27 cellular contexts compared by ENCODE assay signal in genomic region chr2:60597346-60597745, GRCh38. TPM values are rescaled to one million over a fixed set of nuclear protein-coding genes. Genes with fewer than 3 reads are reported as not detected.
"Had no signal": no experiment of that assay in that cellular context is flagged by ENCODE, and none has a peak within 500 bp of the region (broad histone marks: within the 10 kb centered on the region; RNA-seq: fewer than 3 reads in every experiment).

No MANE protein-coding gene starts in this region.

- H3K4me1 Mint-ChIP-seq: activated CD8-positive, alpha-beta memory T cell treated with anti-CD3 and anti-CD28 coated beads, Interleukin-2, amount 10 ng/mL, durations not matched to agents 7 days and 5 days; naive thymus-derived CD4-positive, alpha-beta T cell; stimulated activated effector memory CD8-positive, alpha-beta T cell treated with anti-CD3 and anti-CD28 coated beads, Interleukin-12 subunit alpha, Interleukin-12 subunit beta, amount 100 ng/mL, for 72 hours had no signal

- H3K27ac Mint-ChIP-seq: activated B cell treated with CpG ODN at 0.5 μM for 24 hours; activated CD8-positive, alpha-beta memory T cell treated with anti-CD3 and anti-CD28 coated beads, Interleukin-2, amount 10 ng/mL, durations not matched to agents 7 days and 5 days; activated CD8-positive, alpha-beta T cell treated with anti-CD3 and anti-CD28 coated beads for 36 hours; activated naive CD4-positive, alpha-beta T cell treated with anti-CD3 and anti-CD28 coated beads, Interleukin-2, amount 50 U/mL, for 72 hours; naive thymus-derived CD4-positive, alpha-beta T cell; stimulated activated effector memory CD8-positive, alpha-beta T cell treated with anti-CD3 and anti-CD28 coated beads, Interleukin-12 subunit alpha, Interleukin-12 subunit beta, amount 100 ng/mL, for 72 hours; stimulated activated naive CD8-positive, alpha-beta T cell treated with anti-CD3 and anti-CD28 coated beads, Interleukin-15, Interleukin-2, amounts not matched to agents 100 ng/mL and 50 ng/mL, for 24 hours; T-helper 2 cell treated with Interferon-gamma antibody and Interleukin-4, amounts not matched to agents 5 μg/mL and 100 μg/mL, for 36 hours had no signal

- H3K4me3 ChIP-seq: cardiac muscle cell, colonic mucosa, pancreas, prostate gland, sigmoid colon, upper lobe of left lung had no signal

- H3K9me3 Mint-ChIP-seq: stimulated activated effector memory CD8-positive, alpha-beta T cell treated with anti-CD3 and anti-CD28 coated beads, Interleukin-12 subunit alpha, Interleukin-12 subunit beta, amount 100 ng/mL, for 72 hours had no signal

- H3K27me3 ChIP-seq: cardiac muscle cell, colonic mucosa, pancreas, sigmoid colon, upper lobe of left lung had no signal

- H3K36me3 Mint-ChIP-seq: activated CD8-positive, alpha-beta memory T cell treated with anti-CD3 and anti-CD28 coated beads, Interleukin-2, amount 10 ng/mL, durations not matched to agents 7 days and 5 days; activated naive CD4-positive, alpha-beta T cell treated with anti-CD3 and anti-CD28 coated beads, Interleukin-2, amount 50 U/mL, for 72 hours; stimulated activated effector memory CD8-positive, alpha-beta T cell treated with anti-CD3 and anti-CD28 coated beads, Interleukin-12 subunit alpha, Interleukin-12 subunit beta, amount 100 ng/mL, for 72 hours had no signal

- ATAC-seq: activated CD8-positive, alpha-beta memory T cell treated with anti-CD3 and anti-CD28 coated beads, Interleukin-2, amount 10 ng/mL, durations not matched to agents 7 days and 5 days; activated CD8-positive, alpha-beta T cell treated with anti-CD3 and anti-CD28 coated beads for 36 hours; activated naive CD4-positive, alpha-beta T cell treated with anti-CD3 and anti-CD28 coated beads, Interleukin-2, amount 50 U/mL, for 72 hours; left cardiac atrium; left ventricle myocardium superior; naive thymus-derived CD4-positive, alpha-beta T cell; pancreas; stimulated activated effector memory CD8-positive, alpha-beta T cell treated with anti-CD3 and anti-CD28 coated beads, Interleukin-12 subunit alpha, Interleukin-12 subunit beta, amount 100 ng/mL, for 72 hours had no signal

- H3K4me1 ChIP-seq: colonic mucosa, pancreas, prostate gland, sigmoid colon, upper lobe of left lung had no signal

- H3K4me3 Mint-ChIP-seq: activated B cell treated with CpG ODN at 0.5 μM for 24 hours; activated CD8-positive, alpha-beta memory T cell treated with anti-CD3 and anti-CD28 coated beads, Interleukin-2, amount 10 ng/mL, durations not matched to agents 7 days and 5 days; activated CD8-positive, alpha-beta T cell treated with anti-CD3 and anti-CD28 coated beads for 36 hours; naive thymus-derived CD4-positive, alpha-beta T cell; stimulated activated effector memory CD8-positive, alpha-beta T cell treated with anti-CD3 and anti-CD28 coated beads, Interleukin-12 subunit alpha, Interleukin-12 subunit beta, amount 100 ng/mL, for 72 hours; stimulated activated naive CD8-positive, alpha-beta T cell treated with anti-CD3 and anti-CD28 coated beads, Interleukin-15, Interleukin-2, amounts not matched to agents 100 ng/mL and 50 ng/mL, for 24 hours; T-helper 2 cell treated with Interferon-gamma antibody and Interleukin-4, amounts not matched to agents 5 μg/mL and 100 μg/mL, for 36 hours had no signal

- H3K27ac ChIP-seq: cardiac muscle cell, colonic mucosa, pancreas, prostate gland, sigmoid colon, upper lobe of left lung had no signal

- DNase-seq: activated B cell treated with CpG ODN at 0.5 μM for 24 hours; activated CD4-positive, alpha-beta T cell treated with anti-CD3 and anti-CD28 coated beads, Interleukin-2, amount 50 U/mL, for 1 hour; activated CD8-positive, alpha-beta memory T cell treated with anti-CD3 and anti-CD28 coated beads, Interleukin-2, amount 10 ng/mL, durations not matched to agents 7 days and 5 days; activated CD8-positive, alpha-beta T cell treated with anti-CD3 and anti-CD28 coated beads for 36 hours; activated naive CD4-positive, alpha-beta T cell; activated T-cell treated with anti-CD3 and anti-CD28 coated beads, Interleukin-2, amount 50 U/mL, for 48 hours; cerebellar nuclear complex; colonic mucosa; effector CD8-positive, alpha-beta T cell; glutamatergic neuron; left cardiac atrium; left ventricle myocardium superior; midbrain; naive thymus-derived CD4-positive, alpha-beta T cell; pancreas; sigmoid colon; small intestine; stimulated activated CD4-positive, alpha-beta T cell treated with anti-CD3 and anti-CD28 coated beads, Interleukin-4, amount 100 ng/mL, for 24 hours; substantia nigra; T-helper 1 cell; upper lobe of left lung had no signal

- H3K36me3 ChIP-seq: cardiac muscle cell, colonic mucosa, pancreas, prostate gland, sigmoid colon, upper lobe of left lung had no signal

- H3K9me3 ChIP-seq: colonic mucosa, pancreas, prostate gland had no signal

RNA-seq across cellular contexts. Expression of gene BCL11A, which starts 43.9 kb away (rescaled TPM):
- total RNA-seq: activated CD8-positive, alpha-beta memory T cell treated with anti-CD3 and anti-CD28 coated beads, Interleukin-2, amount 10 ng/mL, durations not matched to agents 7 days and 5 days had no signal
